In genomic region chr12:53219956-53220856, GRCh38 we compare ENCODE assay signal across 8 cellular contexts. TPM values are rescaled to one million over a fixed set of nuclear protein-coding genes. Genes with fewer than 3 reads are reported as not detected.
DNase-seq lines count a peak whose midpoint lies in the region; ATAC-seq, FAIRE-seq and TF ChIP-seq lines count a peak whose summit lies in the region.

No MANE protein-coding gene starts in this region.

- WGBS in small intestine, 3 donors: 0 to 1% (median 1%) methylated on average over 44 to 56 of the region's 57 CpGs

- H3K9me3 Mint-ChIP-seq in brain: peaks cover 0 to 3% (median 0%) of the 10 kb centered on the region in 5 experiments

- H3K4me3 ChIP-seq in small intestine (ENCODE audit: low read depth in 1 of 2, low read length in 2 of 2): peak overlapping the region; percentile 42 to 65

- peak; percentile 69 for DNase-seq in DMS53 treated with DMSO at 0.1 percent for 48 hours (lab: John Stamatoyannopoulos, UW; ENCODE audit: unreplicated experiment)
- peak; percentile 68 for DNase-seq in UCSD-AML1 (lab: John Stamatoyannopoulos, UW; ENCODE audit: unreplicated experiment)
- peak; percentile 69 for DNase-seq in iPS-NIHi11 (ENCODE audit: low spot score)
- peak; percentile 61 for DNase-seq in small intestine
- no peak for DNase-seq in KBM-7

- H3K27me3 ChIP-seq in small intestine (ENCODE audit: control insufficient read depth in 2 of 2, insufficient read depth in 2 of 2, low read length in 2 of 2): no peaks in the 10 kb centered on the region

- TF ChIP-seq CTCF in brain (conservative IDR thresholded peaks at IDR 0.05): no peak

- peaks cover 0 to 9% of the 10 kb centered on the region in 2 donors for H3K4me1 ChIP-seq in small intestine (ENCODE audit: control insufficient read depth in 2 of 2, insufficient read depth in 1 of 2, low read depth in 1 of 2, low read length in 1 of 2)

- H3K27me3 Mint-ChIP-seq in brain: peaks cover 27% of the 10 kb centered on the region

- no peak for FAIRE-seq in small intestine (lab: Jason Lieb, UNC)

- peak overlapping the region; percentile 56 for H3K27ac ChIP-seq in KOPT-K1 (ENCODE audit: low read depth, low read length, poor library complexity, severe bottlenecking)
- peak overlapping the region in 1 of 2 donors; percentile 67 for H3K27ac ChIP-seq in small intestine (ENCODE audit: low read depth in 1 of 2, low read length in 1 of 2)

- H3K9me3 ChIP-seq in KOPT-K1 (ENCODE audit: insufficient read depth, low read length, poor library complexity, severe bottlenecking) (no peaks in the 10 kb centered on the region), small intestine (ENCODE audit: control insufficient read depth, low read depth) (no peaks in the 10 kb centered on the region)

- in situ Hi-C loops in KBM-7 (cut with MboI; ENCODE audit: low pct_unique_long_range_greater_than_20kb, low sequenced_read_pairs): no loop called here

- peak overlapping the region; percentile 91 to 98 (median 97) for H3K27ac Mint-ChIP-seq in brain

- peaks cover 73% of the 10 kb centered on the region for H3K4me1 Mint-ChIP-seq in brain

- no peaks in the 10 kb centered on the region for H3K36me3 Mint-ChIP-seq in brain

- peak overlapping the region; percentile 89 to 97 (median 94) for H3K4me3 Mint-ChIP-seq in brain

- no peaks in the 10 kb centered on the region for H3K36me3 ChIP-seq in KOPT-K1 (ENCODE audit: insufficient read depth, low read length)
- H3K36me3 ChIP-seq in small intestine (ENCODE audit: control insufficient read depth in 2 of 2, insufficient read depth in 2 of 2, low read length in 2 of 2): no peaks in the 10 kb centered on the region

- ATAC-seq in GM21576 (IDR thresholded peaks at IDR 0.05; ENCODE audit: unreplicated experiment): peak; percentile 21

RNA-seq across cellular contexts. Expression of gene RARG, which starts 11.8 kb away (rescaled TPM):
- polyA plus RNA-seq in brain (ENCODE audit: insufficient read depth, low read depth, low replicate concordance) (4.1 TPM), small intestine (1 to 10 TPM in 1 of 3 donors, under 1 TPM in 1, not detected in 1; 0.54 to 7.1 TPM)

RNA-seq across cellular contexts. Expression of gene ITGB7, which starts 13.2 kb away (rescaled TPM):
- 0.39 TPM for polyA plus RNA-seq in brain (ENCODE audit: insufficient read depth, low read depth, low replicate concordance)
- polyA plus RNA-seq in small intestine: 1 to 10 TPM; 1.8 to 7.3 (median 2.7) TPM

RNA-seq across cellular contexts. Expression of gene CSAD, which starts 39.5 kb away (rescaled TPM):
- polyA plus RNA-seq in brain (ENCODE audit: insufficient read depth, low read depth, low replicate concordance) (2.6 TPM), small intestine (10 to 100 TPM; 12.9 to 56.4 (median 20.5) TPM)

RNA-seq across cellular contexts. Expression of gene ZNF740, which starts 39.7 kb away (rescaled TPM):
- 11.0 TPM for polyA plus RNA-seq in brain (ENCODE audit: insufficient read depth, low read depth, low replicate concordance)
- polyA plus RNA-seq in small intestine: 1 to 10 TPM; 2.9 to 9.3 (median 4.9) TPM

RNA-seq across cellular contexts. Expression of gene ESPL1, which starts 47.9 kb away (rescaled TPM):
- polyA plus RNA-seq in brain (ENCODE audit: insufficient read depth, low read depth, low replicate concordance) (11.8 TPM), small intestine (10 to 100 TPM in 2 of 3 donors, 1 to 10 TPM in 1; 8.0 to 36.7 (median 14.3) TPM)
